In genomic region chr17:47884905-47885735, GRCh38 we compare ENCODE assay signal across 22 cellular contexts. TPM values are rescaled to one million over a fixed set of nuclear protein-coding genes. Genes with fewer than 3 reads are reported as not detected.
A peak's percentile ranks its signal among the peaks of the same experiment; 100 is the strongest.
DNase-seq lines count a peak whose midpoint lies in the region; ATAC-seq, FAIRE-seq and TF ChIP-seq lines count a peak whose summit lies in the region.
"Had no signal": no experiment of that assay in that cellular context is flagged by ENCODE, and none has a peak within 500 bp of the region (broad histone marks: within the 10 kb centered on the region; RNA-seq: fewer than 3 reads in every experiment).

No MANE protein-coding gene starts in this region.

- H3K4me3 Mint-ChIP-seq in activated naive CD4-positive, alpha-beta T cell treated with anti-CD3 and anti-CD28 coated beads, Interleukin-2, amount 10 ng/mL, durations not matched to agents 7 days and 5 days, result no peak overlapping the region
- H3K4me3 Mint-ChIP-seq in endodermal cell, result no peak overlapping the region
- H3K4me3 Mint-ChIP-seq: activated CD4-positive, alpha-beta memory T cell treated with anti-CD3 and anti-CD28 coated beads, Interleukin-2, amount 10 ng/mL, durations not matched to agents 7 days and 5 days; activated T-helper 1 cell treated with anti-CD3 and anti-CD28 coated beads, Interleukin-12 subunit alpha, Interleukin-12 subunit beta, Interleukin-2, Interleukin-4 antibody, amounts not matched to agents 30 ng/mL and 10 ng/mL and 1 ng/mL, durations not matched to agents 14 hours and 24 hours and 36 hours; stimulated activated memory B cell treated with anti-CD40 and anti-IgM and Interleukin-4, amounts not matched to agents 10 μg/mL and 1 μg/mL and 100 μg/mL, for 72 hours had no signal

- H3K27me3 Mint-ChIP-seq in activated naive CD4-positive, alpha-beta T cell treated with anti-CD3 and anti-CD28 coated beads, Interleukin-2, amount 10 ng/mL, durations not matched to agents 7 days and 5 days, result peaks cover 39% of the 10 kb centered on the region
- H3K27me3 Mint-ChIP-seq in endodermal cell (ENCODE audit: insufficient read depth), result peaks cover 14% of the 10 kb centered on the region

- peaks cover 47% of the 10 kb centered on the region for H3K4me1 Mint-ChIP-seq in activated naive CD4-positive, alpha-beta T cell treated with anti-CD3 and anti-CD28 coated beads, Interleukin-2, amount 10 ng/mL, durations not matched to agents 7 days and 5 days
- peaks cover 7% of the 10 kb centered on the region for H3K4me1 Mint-ChIP-seq in endodermal cell

- H3K4me1 ChIP-seq in endodermal cell (ENCODE audit: control insufficient read depth, insufficient read depth, low read length), result no peaks in the 10 kb centered on the region
- peaks cover 15% of the 10 kb centered on the region for H3K4me1 ChIP-seq in prostate gland (replicated peaks)
- peaks cover 8 to 23% of the 10 kb centered on the region in 2 donors for H3K4me1 ChIP-seq in kidney (ENCODE audit: control insufficient read depth in 1 of 2, insufficient read depth in 1 of 2, low read depth in 1 of 2, low read length in 2 of 2)

- CTCF ChIA-PET in activated naive CD4-positive, alpha-beta T cell treated with anti-CD3 and anti-CD28 coated beads, Interleukin-2, amount 10 ng/mL, durations not matched to agents 7 days and 5 days (lab: Charles Lee), result interaction anchor here (1.2 to 17.9 kb wide), 2 partner anchors 25 to 38 kb away, joined by 5 to 547 read pairs; partner anchors contain the start of genes SCRN2 and SP6

- H3K27ac ChIP-seq in endodermal cell (ENCODE audit: low read depth, low read length), result no peak overlapping the region
- H3K27ac ChIP-seq in prostate gland, result peak overlapping the region; percentile 4 to 59
- no peak overlapping the region for H3K27ac ChIP-seq in kidney (ENCODE audit: low read depth in 2 of 2, low read length in 2 of 2)
- H3K27ac ChIP-seq: epithelial cell of prostate, SK-N-MC, vagina had no signal

- intact Hi-C loops in prostate gland (cut with DNase I) (no loop called here), kidney (cut with DNase I) (loop anchor here (5.0 kb wide), 1 partner anchor 38 kb away; no protein-coding TSS in a partner anchor)

- WGBS in endodermal cell (ENCODE audit: insufficient coverage in 1 of 2, insufficient read length in 1 of 2), 2 experiments, result 67 to 72% methylated on average over 9 to 11 of the region's 11 CpGs
- 47% methylated on average over 11 of the region's 11 CpGs for WGBS in prostate gland

- no peak for ATAC-seq in HG03354 (IDR thresholded peaks at IDR 0.05; ENCODE audit: poor library complexity, severe bottlenecking, unreplicated experiment)
- ATAC-seq: stimulated activated memory B cell treated with anti-CD40 and anti-IgM and Interleukin-4, amounts not matched to agents 10 μg/mL and 1 μg/mL and 100 μg/mL, for 72 hours had no signal

- H3K36me3 Mint-ChIP-seq in activated naive CD4-positive, alpha-beta T cell treated with anti-CD3 and anti-CD28 coated beads, Interleukin-2, amount 10 ng/mL, durations not matched to agents 7 days and 5 days, result no peaks in the 10 kb centered on the region
- H3K36me3 Mint-ChIP-seq in endodermal cell (ENCODE audit: low read depth), result no peaks in the 10 kb centered on the region
- H3K36me3 Mint-ChIP-seq: stimulated activated memory B cell treated with anti-CD40 and anti-IgM and Interleukin-4, amounts not matched to agents 10 μg/mL and 1 μg/mL and 100 μg/mL, for 72 hours had no signal

- no peaks in the 10 kb centered on the region for H3K9me3 ChIP-seq in endodermal cell (ENCODE audit: control insufficient read depth, low read length)
- H3K9me3 ChIP-seq in prostate gland, result no peaks in the 10 kb centered on the region
- H3K9me3 ChIP-seq in kidney (ENCODE audit: control insufficient read depth in 1 of 2, low read length in 2 of 2), result no peaks in the 10 kb centered on the region
- H3K9me3 ChIP-seq: ovary, vagina had no signal

- H3K9ac ChIP-seq in endodermal cell (ENCODE audit: extremely low read depth, low read length, poor library complexity, severe bottlenecking) (no peak overlapping the region), kidney (ENCODE audit: low read length in 2 of 2) (no peak overlapping the region)

- no peaks in the 10 kb centered on the region for H3K9me3 Mint-ChIP-seq in activated naive CD4-positive, alpha-beta T cell treated with anti-CD3 and anti-CD28 coated beads, Interleukin-2, amount 10 ng/mL, durations not matched to agents 7 days and 5 days
- H3K9me3 Mint-ChIP-seq in endodermal cell, result no peaks in the 10 kb centered on the region
- H3K9me3 Mint-ChIP-seq: activated CD4-positive, alpha-beta memory T cell treated with anti-CD3 and anti-CD28 coated beads, Interleukin-2, amount 10 ng/mL, durations not matched to agents 7 days and 5 days; activated T-helper 1 cell treated with anti-CD3 and anti-CD28 coated beads, Interleukin-12 subunit alpha, Interleukin-12 subunit beta, Interleukin-2, Interleukin-4 antibody, amounts not matched to agents 30 ng/mL and 10 ng/mL and 1 ng/mL, durations not matched to agents 14 hours and 24 hours and 36 hours; stimulated activated memory B cell treated with anti-CD40 and anti-IgM and Interleukin-4, amounts not matched to agents 10 μg/mL and 1 μg/mL and 100 μg/mL, for 72 hours had no signal

- TF ChIP-seq CTCF in endodermal cell (conservative IDR thresholded peaks at IDR 0.05), result no peak
- TF ChIP-seq CTCF in prostate gland (IDR thresholded peaks at IDR 0.05), result no peak
- TF ChIP-seq CTCF in kidney (IDR thresholded peaks at IDR 0.05; ENCODE audit: borderline replicate concordance, extremely low read depth, insufficient read depth), result no peak

- no peak for FAIRE-seq in kidney (lab: Jason Lieb, UNC)

- no peaks in the 10 kb centered on the region for H3K27me3 ChIP-seq in endodermal cell (ENCODE audit: control insufficient read depth, insufficient read depth, low read length, poor library complexity, severe bottlenecking)
- no peaks in the 10 kb centered on the region for H3K27me3 ChIP-seq in prostate gland (replicated peaks; ENCODE audit: insufficient read depth)
- H3K27me3 ChIP-seq: ovary, vagina had no signal

- peak overlapping the region; percentile 65 for H3K27ac Mint-ChIP-seq in activated naive CD4-positive, alpha-beta T cell treated with anti-CD3 and anti-CD28 coated beads, Interleukin-2, amount 10 ng/mL, durations not matched to agents 7 days and 5 days
- no peak overlapping the region for H3K27ac Mint-ChIP-seq in endodermal cell
- H3K27ac Mint-ChIP-seq: activated CD4-positive, alpha-beta memory T cell treated with anti-CD3 and anti-CD28 coated beads, Interleukin-2, amount 10 ng/mL, durations not matched to agents 7 days and 5 days; activated T-helper 1 cell treated with anti-CD3 and anti-CD28 coated beads, Interleukin-12 subunit alpha, Interleukin-12 subunit beta, Interleukin-2, Interleukin-4 antibody, amounts not matched to agents 30 ng/mL and 10 ng/mL and 1 ng/mL, durations not matched to agents 14 hours and 24 hours and 36 hours; stimulated activated memory B cell treated with anti-CD40 and anti-IgM and Interleukin-4, amounts not matched to agents 10 μg/mL and 1 μg/mL and 100 μg/mL, for 72 hours had no signal

- H3K4me3 ChIP-seq in endodermal cell (ENCODE audit: low read length) (no peak overlapping the region), prostate gland (no peak overlapping the region), kidney (ENCODE audit: low read length in 2 of 2) (no peak overlapping the region)
- H3K4me3 ChIP-seq: ovary, SK-N-MC, skin epidermis, vagina had no signal

- peak; percentile 56 for DNase-seq in activated naive CD4-positive, alpha-beta T cell treated with anti-CD3 and anti-CD28 coated beads, Interleukin-2, amount 10 ng/mL, durations not matched to agents 7 days and 5 days
- DNase-seq in activated naive CD4-positive, alpha-beta T cell treated with Interleukin-2 at 50 U/mL for 16 hours, result no peak
- DNase-seq in NCI-H69 (lab: John Stamatoyannopoulos, UW), result peak; percentile 46
- DNase-seq in endodermal cell, result peak; percentile 68
- no peak for DNase-seq in prostate gland (ENCODE audit: low spot score)
- DNase-seq in HuH-7 (ENCODE audit: low spot score), result no peak
- no peak for DNase-seq in kidney
- DNase-seq: ACHN; activated CD4-positive, alpha-beta memory T cell treated with anti-CD3 and anti-CD28 coated beads, Interleukin-2, amount 10 ng/mL, durations not matched to agents 7 days and 5 days; amygdala; COR-L47; GDM1; KBM-7; mesenchymal stem cell had no signal

- TF ChIP-seq POLR2A in prostate gland (IDR thresholded peaks at IDR 0.05), result no peak

- H3K36me3 ChIP-seq in endodermal cell (ENCODE audit: control insufficient read depth, insufficient read depth, low read length) (no peaks in the 10 kb centered on the region), prostate gland (no peaks in the 10 kb centered on the region), kidney (ENCODE audit: control insufficient read depth in 1 of 2, insufficient read depth in 2 of 2, low read length in 2 of 2) (no peaks in the 10 kb centered on the region)
- H3K36me3 ChIP-seq: ovary, vagina had no signal

RNA-seq across cellular contexts. Expression of gene SP2, which starts 10.9 kb away (rescaled TPM):
- 10 to 100 TPM; 12.8 to 13.4 TPM for total RNA-seq in endodermal cell
- polyA plus RNA-seq in endodermal cell (2013, experiment 1 of 2), result 17.2 TPM
- 14.8 TPM for polyA plus RNA-seq in endodermal cell (2013, experiment 2 of 2)
- total RNA-seq in prostate gland, result 10 to 100 TPM; 15.2 to 15.8 TPM
- 23.6 TPM for total RNA-seq in kidney
- polyA plus RNA-seq in kidney (ENCODE audit: insufficient read depth, low read depth, low replicate concordance), result 9.0 TPM

RNA-seq across cellular contexts. Expression of gene SP6, which starts 34.2 kb away (rescaled TPM):
- total RNA-seq in endodermal cell (1 to 10 TPM; 3.1 to 3.7 TPM), prostate gland (1 to 10 TPM; 1.4 to 3.1 TPM), kidney (2.0 TPM)
- polyA plus RNA-seq in endodermal cell (2013, experiment 1 of 2), result 2.6 TPM
- polyA plus RNA-seq in endodermal cell (2013, experiment 2 of 2), result 2.6 TPM
- polyA plus RNA-seq in kidney (ENCODE audit: insufficient read depth, low read depth, low replicate concordance), result 0.86 TPM

RNA-seq across cellular contexts. Expression of gene SCRN2, which starts 44.0 kb away (rescaled TPM):
- total RNA-seq in endodermal cell, result 10 to 100 TPM; 54.5 to 71.9 TPM
- 50.1 TPM for polyA plus RNA-seq in endodermal cell (2013, experiment 1 of 2)
- polyA plus RNA-seq in endodermal cell (2013, experiment 2 of 2), result 44.5 TPM
- total RNA-seq in prostate gland, result 10 to 100 TPM; 32.6 to 44.4 TPM
- total RNA-seq in kidney, result 40.3 TPM
- polyA plus RNA-seq in kidney (ENCODE audit: insufficient read depth, low read depth, low replicate concordance), result 172 TPM

RNA-seq across cellular contexts. Expression of gene LRRC46, which starts 53.6 kb away (rescaled TPM):
- total RNA-seq in endodermal cell, result under 1 TPM; 0.73 to 0.82 TPM
- polyA plus RNA-seq in endodermal cell (2013, experiment 1 of 2), result 1.2 TPM
- 1.5 TPM for polyA plus RNA-seq in endodermal cell (2013, experiment 2 of 2)
- 1 to 10 TPM; 1.1 to 4.9 TPM for total RNA-seq in prostate gland
- 0.91 TPM for total RNA-seq in kidney
- 1.5 TPM for polyA plus RNA-seq in kidney (ENCODE audit: insufficient read depth, low read depth, low replicate concordance)
- total RNA-seq: vagina had no signal

RNA-seq across cellular contexts. Expression of gene MRPL10, which starts 53.8 kb away (rescaled TPM):
- total RNA-seq in endodermal cell (10 to 100 TPM; 56.3 to 65.3 TPM), prostate gland (10 to 100 TPM; 46.6 to 47.0 TPM), kidney (38.3 TPM)
- polyA plus RNA-seq in endodermal cell (2013, experiment 1 of 2), result 85.0 TPM
- polyA plus RNA-seq in endodermal cell (2013, experiment 2 of 2), result 67.6 TPM
- polyA plus RNA-seq in kidney (ENCODE audit: insufficient read depth, low read depth, low replicate concordance), result 52.2 TPM

Comparison
In these comparisons a context has a peak if more than half of its experiments do, and no peak if none do; other contexts are left out.
1. DNase-seq: peak in activated naive CD4-positive, alpha-beta T cell treated with anti-CD3 and anti-CD28 coated beads, Interleukin-2, amount 10 ng/mL, durations not matched to agents 7 days and 5 days (single experiment), NCI-H69 (single experiment) and endodermal cell (single experiment); none in activated naive CD4-positive, alpha-beta T cell treated with Interleukin-2 at 50 U/mL for 16 hours (single experiment), prostate gland (single experiment), HuH-7 (single experiment) and kidney (single experiment).
2. H3K27ac ChIP-seq: peak in prostate gland (2 of 2); none in endodermal cell (single experiment) and kidney (0 of 2).